Comparison of ENCODE assay signal across 30 cellular contexts in the genomic region with DNA sequence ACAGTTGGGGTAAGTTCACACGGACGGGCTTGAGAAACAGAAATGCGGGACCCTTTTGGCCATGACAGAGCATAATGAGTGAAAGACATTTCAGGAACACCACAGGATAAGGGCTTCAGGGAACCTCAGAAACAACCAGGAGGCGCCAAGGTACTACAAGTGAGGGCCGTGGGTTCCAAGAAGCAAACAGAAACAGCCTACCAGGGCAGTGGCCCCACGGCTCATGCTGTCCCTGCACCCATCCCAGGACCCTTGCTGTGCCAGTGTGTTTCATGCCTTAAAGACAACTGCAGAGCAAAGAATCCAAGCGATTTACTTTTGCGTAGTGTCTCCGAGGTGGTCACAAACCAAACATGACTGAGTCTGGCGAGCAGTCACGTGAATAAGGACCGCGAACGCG. TPM values are rescaled to one million over a fixed set of nuclear protein-coding genes. Genes with fewer than 3 reads are reported as not detected.
A peak's percentile ranks its signal among the peaks of the same experiment; 100 is the strongest.
DNase-seq lines count a peak whose midpoint lies in the region; ATAC-seq, FAIRE-seq and TF ChIP-seq lines count a peak whose summit lies in the region.
"Had no signal": no experiment of that assay in that cellular context is flagged by ENCODE, and none has a peak within 500 bp of the region (broad histone marks: within the 10 kb centered on the region; RNA-seq: fewer than 3 reads in every experiment).

No MANE protein-coding gene starts in this region.

- H3K27me3 Mint-ChIP-seq in GM23338 (ENCODE audit: insufficient read depth, low read depth, poor library complexity) (peaks cover 9% of the 10 kb centered on the region), T-helper 17 cell (no peaks in the 10 kb centered on the region), endothelial cell (ENCODE audit: unreplicated experiment) (peaks cover 14% of the 10 kb centered on the region)
- H3K27me3 Mint-ChIP-seq: activated CD4-positive, alpha-beta T cell treated with anti-CD3 and anti-CD28 coated beads for 36 hours; activated naive CD8-positive, alpha-beta T cell treated with anti-CD3 and anti-CD28 coated beads for 36 hours; dendritic cell treated with granulocyte-macrophage colony-stimulating factor and Interleukin-4, amounts not matched to agents 40 ng/mL and 50 ng/mL, for 4 days; naive thymus-derived CD4-positive, alpha-beta T cell had no signal

- no peaks in the 10 kb centered on the region for H3K79me2 ChIP-seq in GM23338 (replicated peaks; ENCODE audit: insufficient read depth)

- WGBS in A549 (ENCODE audit: missing lambda C conversion rate): 90% methylated on average over 15 of the region's 15 CpGs

- no peaks in the 10 kb centered on the region for H3K27me3 ChIP-seq in GM23338 (ENCODE audit: insufficient read depth)
- H3K27me3 ChIP-seq: BLaER1 treated with 17β-estradiol and CSF1 and Interleukin-3, amounts not matched to agents 10 nM and 100 nM; gastroesophageal sphincter; upper lobe of left lung had no signal

- TF ChIP-seq CTCF in A549 (IDR thresholded peaks at IDR 0.05) (no peak), GM23338 (conservative IDR thresholded peaks at IDR 0.05; ENCODE audit: low read depth in 2 of 2) (peak in 1 of 2 experiments; percentile 61; a peak in 2 of 4 replicates), endothelial cell (IDR thresholded peaks at IDR 0.05; ENCODE audit: unreplicated experiment) (no peak)

- peaks cover 16% of the 10 kb centered on the region for H3K9me3 Mint-ChIP-seq in GM23338
- H3K9me3 Mint-ChIP-seq in endothelial cell (ENCODE audit: unreplicated experiment): no peaks in the 10 kb centered on the region
- H3K9me3 Mint-ChIP-seq: activated naive CD8-positive, alpha-beta T cell treated with anti-CD3 and anti-CD28 coated beads for 36 hours had no signal

- H3K27ac Mint-ChIP-seq in GM23338 (peak overlapping the region; percentile 64; the same call in 1 of the 2 replicates), T-helper 17 cell (peak overlapping the region; percentile 61), endothelial cell (ENCODE audit: unreplicated experiment) (no peak overlapping the region)
- H3K27ac Mint-ChIP-seq: activated CD4-positive, alpha-beta T cell treated with anti-CD3 and anti-CD28 coated beads for 36 hours; activated naive CD8-positive, alpha-beta T cell treated with anti-CD3 and anti-CD28 coated beads for 36 hours; dendritic cell treated with granulocyte-macrophage colony-stimulating factor and Interleukin-4, amounts not matched to agents 40 ng/mL and 50 ng/mL, for 4 days had no signal

- H3K9me3 ChIP-seq in A549: no peaks in the 10 kb centered on the region
- H3K9me3 ChIP-seq in T-helper 17 cell (ENCODE audit: control insufficient read depth, low read length, poor library complexity, severe bottlenecking): no peaks in the 10 kb centered on the region
- H3K9me3 ChIP-seq: gastroesophageal sphincter, SK-N-SH, upper lobe of left lung had no signal

- H3K27ac ChIP-seq in A549 (no peak overlapping the region), GM23338 (ENCODE audit: low read depth) (no peak overlapping the region)
- H3K27ac ChIP-seq: gastroesophageal sphincter, upper lobe of left lung had no signal

- peak; percentile 28 to 50; a peak in 3 of 5 replicates for TF ChIP-seq RAD21 in A549 (conservative IDR thresholded peaks at IDR 0.05 in 1 of 2, IDR thresholded peaks at IDR 0.05 in 1 of 2)

- ATAC-seq in A549 (peak in 1 of 2 experiments; percentile 60; a peak in 3 of 6 replicates), GM23338 (peak; percentile 43; the same call in 1 of the 3 replicates), T-helper 17 cell (no peak), GM19467 (IDR thresholded peaks at IDR 0.05; ENCODE audit: unreplicated experiment) (no peak)
- ATAC-seq in stimulated activated naive CD8-positive, alpha-beta T cell treated with anti-CD3 and anti-CD28 coated beads, Interleukin-15, Interleukin-2, amounts not matched to agents 100 U/mL and 50 U/mL, for 24 hours: no peak
- ATAC-seq: activated CD4-positive, alpha-beta T cell treated with anti-CD3 and anti-CD28 coated beads for 36 hours; activated CD8-positive, alpha-beta T cell treated with anti-CD3 and anti-CD28 coated beads, Interleukin-2, amount 10 ng/mL, durations not matched to agents 7 days and 5 days; gastroesophageal sphincter; left ventricle myocardium superior; naive thymus-derived CD4-positive, alpha-beta T cell had no signal

- no peaks in the 10 kb centered on the region for H3K9me2 ChIP-seq in GM23338 (ENCODE audit: insufficient read depth)
- H3K9me2 ChIP-seq: SK-N-SH had no signal

- H3K4me1 ChIP-seq in A549 (no peaks in the 10 kb centered on the region), GM23338 (ENCODE audit: insufficient read depth) (no peaks in the 10 kb centered on the region)
- H3K4me1 ChIP-seq: gastroesophageal sphincter, upper lobe of left lung had no signal

- POLR2A ChIA-PET in A549 (lab: Yijun Ruan, JAX): no interaction called here

- no peak for TF ChIP-seq POLR2A in A549 (IDR thresholded peaks at IDR 0.05; ENCODE audit: low read length)

- TF ChIP-seq EP300 in A549 (IDR thresholded peaks at IDR 0.05): no peak

- H3K4me2 ChIP-seq in A549: no peak overlapping the region
- H3K4me2 ChIP-seq in GM23338: no peak overlapping the region
- H3K4me2 ChIP-seq: SK-N-SH had no signal

- H3K4me1 Mint-ChIP-seq in GM23338: no peaks in the 10 kb centered on the region; the same call in 2 of the 3 replicates
- H3K4me1 Mint-ChIP-seq in T-helper 17 cell: peaks cover 6% of the 10 kb centered on the region
- peaks cover 3% of the 10 kb centered on the region for H3K4me1 Mint-ChIP-seq in endothelial cell (ENCODE audit: unreplicated experiment)
- H3K4me1 Mint-ChIP-seq: activated CD4-positive, alpha-beta T cell treated with anti-CD3 and anti-CD28 coated beads for 36 hours; activated naive CD8-positive, alpha-beta T cell treated with anti-CD3 and anti-CD28 coated beads for 36 hours; naive thymus-derived CD4-positive, alpha-beta T cell had no signal

- no peak for FAIRE-seq in A549 (lab: Jason Lieb, UNC)
- FAIRE-seq: endometrium had no signal

- 0 out of 2 replicates have a peak, but pooled peaks cover 3% of the 10 kb centered on the region for H3K36me3 ChIP-seq in GM23338 (ENCODE audit: insufficient read depth)

- H3K36me3 Mint-ChIP-seq in GM23338 (ENCODE audit: low read depth) (peaks cover 39% of the 10 kb centered on the region), T-helper 17 cell (ENCODE audit: low read depth) (peaks cover 8% of the 10 kb centered on the region), endothelial cell (ENCODE audit: low read depth, unreplicated experiment) (peaks cover 41% of the 10 kb centered on the region)

- H3K4me3 Mint-ChIP-seq in GM23338: no peak overlapping the region
- no peak overlapping the region for H3K4me3 Mint-ChIP-seq in T-helper 17 cell
- peak overlapping the region; percentile 74 for H3K4me3 Mint-ChIP-seq in endothelial cell (ENCODE audit: unreplicated experiment)
- H3K4me3 Mint-ChIP-seq: activated CD4-positive, alpha-beta T cell treated with anti-CD3 and anti-CD28 coated beads for 36 hours; activated CD8-positive, alpha-beta T cell treated with anti-CD3 and anti-CD28 coated beads, Interleukin-2, amount 10 ng/mL, durations not matched to agents 7 days and 5 days; activated naive CD8-positive, alpha-beta T cell treated with anti-CD3 and anti-CD28 coated beads for 36 hours; dendritic cell treated with granulocyte-macrophage colony-stimulating factor and Interleukin-4, amounts not matched to agents 40 ng/mL and 50 ng/mL, for 4 days; naive thymus-derived CD4-positive, alpha-beta T cell had no signal

- DNase-seq in A549 (ENCODE audit: low read depth in 1 of 2, low spot score in 1 of 2) (peak in 1 of 2 experiments; percentile 9), GM23338 (ENCODE audit: low spot score) (peak; percentile 24), T-helper 17 cell (no peak), endothelial cell (ENCODE audit: low spot score) (no peak), NCI-H2081 treated with DMSO at 0.1 percent for 48 hours (lab: John Stamatoyannopoulos, UW) (no peak), OCI-M1 (lab: John Stamatoyannopoulos, UW) (no peak)
- no peak for DNase-seq in stimulated activated naive CD8-positive, alpha-beta T cell treated with anti-CD3 and anti-CD28 coated beads, Interleukin-15, Interleukin-2, amounts not matched to agents 100 U/mL and 50 U/mL, for 24 hours
- DNase-seq: activated CD4-positive, alpha-beta T cell treated with anti-CD3 and anti-CD28 coated beads for 36 hours; activated CD8-positive, alpha-beta T cell treated with anti-CD3 and anti-CD28 coated beads, Interleukin-2, amount 10 ng/mL, durations not matched to agents 7 days and 5 days; activated naive CD8-positive, alpha-beta T cell treated with anti-CD3 and anti-CD28 coated beads for 36 hours; activated T-cell treated with anti-CD3 and anti-CD28 coated beads for 4 hours; DMS79 treated with DMSO at 0.1 percent for 48 hours; hypothalamus; left ventricle myocardium superior; midbrain; NCI-H2029 treated with DMSO at 0.1 percent for 48 hours; NCI-H345; NCI-H748 treated with DMSO at 0.1 percent for 48 hours; occipital lobe; RPMI8226; SK-N-SH; stimulated activated CD4-positive, alpha-beta T cell treated with anti-CD3 and anti-CD28 coated beads, Interleukin-2, amount 100 ng/mL, for 24 hours; T-helper 2 cell had no signal

- H3K4me3 ChIP-seq in A549 (no peak overlapping the region), GM23338 (no peak overlapping the region)
- H3K4me3 ChIP-seq: BLaER1 treated with 17β-estradiol and CSF1 and Interleukin-3, amounts not matched to agents 10 nM and 100 nM; gastroesophageal sphincter; upper lobe of left lung had no signal

- no peaks in the 10 kb centered on the region for H4K20me1 ChIP-seq in GM23338 (replicated peaks; ENCODE audit: insufficient read depth)

- no peak overlapping the region for H2AFZ ChIP-seq in GM23338

- CTCF ChIA-PET in A549 (lab: Yijun Ruan, JAX): interaction anchor here (1.0 to 2.9 kb wide), 5 partner anchors 10 to 127 kb away, joined by 3 to 9 read pairs (median 4); no protein-coding TSS in a partner anchor

- 0 out of 2 replicates have a peak, but pooled peaks cover 3% of the 10 kb centered on the region for H3F3A ChIP-seq in GM23338 (replicated peaks; ENCODE audit: low read depth)

TF ChIP-seq in A549, 52 proteins besides CTCF, POLR2A, EP300 and RAD21 (continues in another document):
- TF ChIP-seq HOXB5 (CRISPR knock-in tag; IDR thresholded peaks at IDR 0.05): no peak

RNA-seq across cellular contexts. Expression of a gene that starts 54.0 kb away (rescaled TPM):
- polyA plus RNA-seq in A549 (2011; rRNA removed) (8.0 and 8.2 TPM in 2 replicates), A549 (2017; fragmentation: RNase III; extraction: RNeasy Plus Mini Kit Qiagen cat#74134 plus additional on column Dnase treatment) (5.7 to 6.5 TPM (median 6.1 TPM) in 3 replicates), GM23338 (2016; fragmentation: Nextera tagmentation; extraction: Ambion mirVana) (11.3 and 13.1 TPM in 2 replicates)
- 5.3 and 8.0 TPM in 2 replicates for polyA plus RNA-seq in A549 (2012; cell fraction: cytosol; rRNA removed)
- 11.5 and 15.4 TPM in 2 replicates for polyA plus RNA-seq in A549 (2012; cell fraction: nucleus; rRNA removed)
- polyA minus RNA-seq in A549 (2011; rRNA and poly(A)+ RNA removed): 13.2 and 16.6 TPM in 2 replicates
- 23.8 and 33.2 TPM in 2 replicates for total RNA-seq in GM23338 (2014; rRNA removed; shearing (Covaris generic))
- total RNA-seq in T-helper 17 cell (10 to 100 TPM; 40.2 to 41.7 TPM), endothelial cell (ENCODE audit: unreplicated experiment) (35.0 TPM)
